16 cellular contexts compared by ENCODE assay signal in genomic region chr7:96308253-96308949, GRCh38. TPM values are rescaled to one million over a fixed set of nuclear protein-coding genes. Genes with fewer than 3 reads are reported as not detected.
DNase-seq lines count a peak whose midpoint lies in the region; FAIRE-seq and TF ChIP-seq lines count a peak whose summit lies in the region.
"Had no signal": no experiment of that assay in that cellular context is flagged by ENCODE, and none has a peak within 500 bp of the region (broad histone marks: within the 10 kb centered on the region; RNA-seq: fewer than 3 reads in every experiment).

No MANE protein-coding gene starts in this region.

- DNase-seq in H7 (peak; percentile 28), SK-N-DZ (ENCODE audit: low spot score) (peak; percentile 71), iPS DF 6.9 (ENCODE audit: low read depth, low spot score) (peak; percentile 41), nephron progenitor cell (no peak), 8988T (no peak), HEK293T (ENCODE audit: extremely low spot score) (no peak), H54 (ENCODE audit: insufficient read length, low spot score) (no peak), HT-29 (ENCODE audit: low spot score) (no peak)
- DNase-seq: activated CD4-positive, alpha-beta T cell treated with anti-CD3 and anti-CD28 coated beads, Interleukin-2, amount 50 U/mL, for 48 hours; activated naive CD8-positive, alpha-beta T cell treated with anti-CD3 and anti-CD28 coated beads for 36 hours; activated T-cell treated with anti-CD3 and anti-CD28 coated beads, Interleukin-2, amount 50 U/mL, for 4 hours; kidney; NCI-H1092 treated with DMSO at 0.1 percent for 48 hours; NCI-H748 treated with DMSO at 0.1 percent for 48 hours; ovary had no signal

- TF ChIP-seq POLR2A in H54 (IDR thresholded peaks at IDR 0.05; ENCODE audit: low read depth, low read length): no peak

- CTCF ChIA-PET in HEK293T (lab: Yijun Ruan, JAX): no interaction called here

- no CpG with 5 or more reads among the region's 4 CpGs for WGBS in iPS DF 6.9 (ENCODE audit: insufficient coverage, insufficient read length)

- no peaks in the 10 kb centered on the region for H3K27me3 Mint-ChIP-seq in nephron progenitor cell (ENCODE audit: low read depth, poor library complexity)
- H3K27me3 Mint-ChIP-seq: activated naive CD8-positive, alpha-beta T cell treated with anti-CD3 and anti-CD28 coated beads for 36 hours had no signal

- TF ChIP-seq CTCF in nephron progenitor cell (IDR thresholded peaks at IDR 0.05): no peak

- no peaks in the 10 kb centered on the region for H3K9me3 ChIP-seq in iPS DF 6.9 (ENCODE audit: control insufficient read depth, insufficient read depth, low read length)
- H3K9me3 ChIP-seq: breast epithelium, ovary had no signal

- peaks cover 40% of the 10 kb centered on the region for H3K36me3 Mint-ChIP-seq in nephron progenitor cell (ENCODE audit: low read depth)

- peaks cover 8% of the 10 kb centered on the region; the same call in 1 of the 2 replicates for H3K4me1 ChIP-seq in iPS DF 6.9 (ENCODE audit: control insufficient read depth, insufficient read depth, low read length)

- no peak overlapping the region for H3K4me3 ChIP-seq in H7 (ENCODE audit: insufficient read depth, low read depth, low read length)
- no peak overlapping the region for H3K4me3 ChIP-seq in iPS DF 6.9 (ENCODE audit: low read length)
- H3K4me3 ChIP-seq: breast epithelium, ovary had no signal

- peak overlapping the region; percentile 93 for H3K27ac Mint-ChIP-seq in nephron progenitor cell
- H3K27ac Mint-ChIP-seq: activated naive CD8-positive, alpha-beta T cell treated with anti-CD3 and anti-CD28 coated beads for 36 hours had no signal

- no peak for FAIRE-seq in H54 (lab: Jason Lieb, UNC)
- FAIRE-seq: kidney had no signal

- H3K4me1 Mint-ChIP-seq in nephron progenitor cell: peaks cover 34% of the 10 kb centered on the region

- H3K9me3 Mint-ChIP-seq in nephron progenitor cell: no peaks in the 10 kb centered on the region
- H3K9me3 Mint-ChIP-seq: activated naive CD8-positive, alpha-beta T cell treated with anti-CD3 and anti-CD28 coated beads for 36 hours; activated T-cell treated with anti-CD3 and anti-CD28 coated beads, Interleukin-2, amount 50 U/mL, for 4 hours had no signal

- POLR2A ChIA-PET in HEK293T (lab: Yijun Ruan, JAX): no interaction called here

- no peak overlapping the region for H3K27ac ChIP-seq in iPS DF 6.9 (ENCODE audit: low read length)
- H3K27ac ChIP-seq: breast epithelium, ovary had no signal

- H3K27me3 ChIP-seq in H7 (ENCODE audit: control insufficient read depth, insufficient read depth, low read length): no peaks in the 10 kb centered on the region
- no peaks in the 10 kb centered on the region for H3K27me3 ChIP-seq in iPS DF 6.9 (ENCODE audit: control insufficient read depth, insufficient read depth, low read length)
- H3K27me3 ChIP-seq: breast epithelium, ovary had no signal

- no peaks in the 10 kb centered on the region for H3K36me3 ChIP-seq in H7 (replicated peaks; ENCODE audit: control insufficient read depth, insufficient read depth, low read length)
- H3K36me3 ChIP-seq in iPS DF 6.9 (ENCODE audit: control insufficient read depth, insufficient read depth, low read length): no peaks in the 10 kb centered on the region; the same call in 1 of the 2 replicates
- H3K36me3 ChIP-seq: breast epithelium, ovary had no signal

- no peak overlapping the region for H3K4me3 Mint-ChIP-seq in nephron progenitor cell
- H3K4me3 Mint-ChIP-seq: activated naive CD8-positive, alpha-beta T cell treated with anti-CD3 and anti-CD28 coated beads for 36 hours; activated T-cell treated with anti-CD3 and anti-CD28 coated beads, Interleukin-2, amount 50 U/mL, for 4 hours had no signal

TF ChIP-seq in HEK293T, 16 proteins besides CTCF, POLR2A, EP300 and RAD21:
- TF ChIP-seq FOXA1 (IDR thresholded peaks at IDR 0.05): no peak
- no peak for TF ChIP-seq SUZ12 (IDR thresholded peaks at IDR 0.05)
- no peak for TF ChIP-seq ARNT (IDR thresholded peaks at IDR 0.05)
- no peak for TF ChIP-seq FOXK2 (IDR thresholded peaks at IDR 0.05)
- TF ChIP-seq ZNF384 (IDR thresholded peaks at IDR 0.05): no peak
- TF ChIP-seq L3MBTL2 (conservative IDR thresholded peaks at IDR 0.05): no peak
- no peak for TF ChIP-seq CTBP1 (IDR thresholded peaks at IDR 0.05; ENCODE audit: borderline replicate concordance)

RNA-seq across cellular contexts. Expression of gene SLC25A13, which starts 13.5 kb away (rescaled TPM):
- total RNA-seq in H7 (2014; rRNA removed; shearing (Covaris generic)): 73.6 and 80.1 TPM in 2 replicates
- polyA plus RNA-seq in SK-N-DZ (2014; cell fraction: cytosol; rRNA removed): 101 and 109 TPM in 2 replicates
- 68.9 and 75.0 TPM in 2 replicates for polyA plus RNA-seq in SK-N-DZ (2014; cell fraction: nucleus; rRNA removed)
- total RNA-seq in HT-29 (2014; rRNA removed; shearing (Covaris generic)): 28.2 and 34.1 TPM in 2 replicates

Comparison
In these comparisons a context has a peak if more than half of its experiments do, and no peak if none do; other contexts are left out.
1. DNase-seq: peak in H7 (single experiment), SK-N-DZ (single experiment) and iPS DF 6.9 (single experiment); none in nephron progenitor cell (single experiment), 8988T (single experiment), HEK293T (single experiment), H54 (single experiment) and HT-29 (single experiment).